ENCODE assay signal across 20 cellular contexts in genomic region chr2:149200109-149200520, GRCh38.
DNase-seq lines count a peak whose midpoint lies in the region; ATAC-seq and TF ChIP-seq lines count a peak whose summit lies in the region.
"Had no signal": no experiment of that assay in that cellular context is flagged by ENCODE, and none has a peak within 500 bp of the region (broad histone marks: within the 10 kb centered on the region; RNA-seq: fewer than 3 reads in every experiment).

No MANE protein-coding gene starts in this region.

- CTCF ChIA-PET in WTC11 (lab: Charles Lee), result no interaction called here

- no peak overlapping the region for H3K27ac Mint-ChIP-seq in WTC11
- H3K27ac Mint-ChIP-seq: activated naive CD8-positive, alpha-beta T cell treated with anti-CD3 and anti-CD28 coated beads, Interleukin-2, amount 10 ng/mL, durations not matched to agents 7 days and 5 days; naive B cell; progenitor cell of endocrine pancreas; T-helper 17 cell had no signal

- peak; percentile 8 for DNase-seq in Ammon's horn (ENCODE audit: low spot score)
- peak; percentile 23 for DNase-seq in HT-29 (ENCODE audit: low spot score)
- DNase-seq in WTC11 (ENCODE audit: low spot score), result no peak
- DNase-seq in left ventricle myocardium superior, result no peak
- no peak for DNase-seq in activated effector memory CD4-positive, alpha-beta T cell treated with anti-CD3 and anti-CD28 coated beads, Interleukin-2, amount 50 U/mL, for 16 hours
- DNase-seq in head of caudate nucleus, result no peak
- no peak for DNase-seq in putamen (ENCODE audit: low spot score)
- DNase-seq in NCI-H2196 (lab: John Stamatoyannopoulos, UW; ENCODE audit: unreplicated experiment), result no peak
- DNase-seq: activated CD8-positive, alpha-beta memory T cell treated with anti-CD3 and anti-CD28 coated beads, Interleukin-2, amount 50 U/mL, for 48 hours; activated naive CD8-positive, alpha-beta T cell treated with anti-CD3 and anti-CD28 coated beads, Interleukin-2, amount 10 ng/mL, durations not matched to agents 7 days and 5 days; DMS79; naive B cell; NCI-H1092; NCI-H510A; Peyer's patch; stimulated activated CD4-positive, alpha-beta T cell treated with anti-CD3 and anti-CD28 coated beads, Interleukin-1b, Interleukin-23, amount 100 ng/mL, for 48 hours; T-helper 17 cell had no signal

- H3K36me3 Mint-ChIP-seq in WTC11, result no peaks in the 10 kb centered on the region
- H3K36me3 Mint-ChIP-seq: activated naive CD8-positive, alpha-beta T cell treated with anti-CD3 and anti-CD28 coated beads, Interleukin-2, amount 10 ng/mL, durations not matched to agents 7 days and 5 days; naive B cell had no signal

- POLR2A ChIA-PET in WTC11 (lab: Charles Lee), result no interaction called here

- H3K9me3 Mint-ChIP-seq in WTC11, result no peaks in the 10 kb centered on the region
- H3K9me3 Mint-ChIP-seq: activated naive CD8-positive, alpha-beta T cell treated with anti-CD3 and anti-CD28 coated beads, Interleukin-2, amount 10 ng/mL, durations not matched to agents 7 days and 5 days; naive B cell had no signal

- intact Hi-C loops in left ventricle myocardium superior (cut with micrococcal nuclease), result no loop called here
- intact Hi-C loops in head of caudate nucleus (cut with DNase I), result no loop called here

- ATAC-seq in WTC11 (no peak), left ventricle myocardium superior (peak; percentile 84)
- ATAC-seq: activated CD4-positive, CD25-positive, alpha-beta regulatory T cell treated with anti-CD3 and anti-CD28 coated beads, Interleukin-2, amount 50 U/mL, for 24 hours; left lobe of liver; T-helper 17 cell had no signal

- no peak for TF ChIP-seq CTCF in WTC11 (IDR thresholded peaks at IDR 0.05)

- no peaks in the 10 kb centered on the region; the same call in 1 of the 2 replicates for H3K27me3 Mint-ChIP-seq in WTC11 (ENCODE audit: low read depth)
- H3K27me3 Mint-ChIP-seq: activated naive CD8-positive, alpha-beta T cell treated with anti-CD3 and anti-CD28 coated beads, Interleukin-2, amount 10 ng/mL, durations not matched to agents 7 days and 5 days; progenitor cell of endocrine pancreas had no signal

- no peaks in the 10 kb centered on the region for H3K4me1 Mint-ChIP-seq in WTC11
- H3K4me1 Mint-ChIP-seq: activated naive CD8-positive, alpha-beta T cell treated with anti-CD3 and anti-CD28 coated beads, Interleukin-2, amount 10 ng/mL, durations not matched to agents 7 days and 5 days; naive B cell; T-helper 17 cell had no signal

- no peak overlapping the region for H3K4me3 Mint-ChIP-seq in WTC11
- H3K4me3 Mint-ChIP-seq: activated naive CD8-positive, alpha-beta T cell treated with anti-CD3 and anti-CD28 coated beads, Interleukin-2, amount 10 ng/mL, durations not matched to agents 7 days and 5 days; naive B cell; T-helper 17 cell had no signal

TF ChIP-seq in WTC11, 78 proteins besides CTCF, POLR2A, EP300 and RAD21:
- TF ChIP-seq CDX4 (CRISPR knock-in tag; IDR thresholded peaks at IDR 0.05; ENCODE audit: borderline replicate concordance), result 0 out of 2 replicates have a peak, but pooled peaks have one; percentile 40
- no peak for TF ChIP-seq ZNF263 (CRISPR knock-in tag; IDR thresholded peaks at IDR 0.05; ENCODE audit: low read depth)

Comparison
In these comparisons a context has a peak if more than half of its experiments do, and no peak if none do; other contexts are left out.
1. DNase-seq: peak in Ammon's horn (single experiment) and HT-29 (single experiment); none in WTC11 (single experiment), left ventricle myocardium superior (single experiment), activated effector memory CD4-positive, alpha-beta T cell treated with anti-CD3 and anti-CD28 coated beads, Interleukin-2, amount 50 U/mL, for 16 hours (single experiment), head of caudate nucleus (0 of 42), putamen (single experiment) and NCI-H2196 (single experiment).